Comparison of ENCODE assay signal across 1 cellular context in the genomic region with DNA sequence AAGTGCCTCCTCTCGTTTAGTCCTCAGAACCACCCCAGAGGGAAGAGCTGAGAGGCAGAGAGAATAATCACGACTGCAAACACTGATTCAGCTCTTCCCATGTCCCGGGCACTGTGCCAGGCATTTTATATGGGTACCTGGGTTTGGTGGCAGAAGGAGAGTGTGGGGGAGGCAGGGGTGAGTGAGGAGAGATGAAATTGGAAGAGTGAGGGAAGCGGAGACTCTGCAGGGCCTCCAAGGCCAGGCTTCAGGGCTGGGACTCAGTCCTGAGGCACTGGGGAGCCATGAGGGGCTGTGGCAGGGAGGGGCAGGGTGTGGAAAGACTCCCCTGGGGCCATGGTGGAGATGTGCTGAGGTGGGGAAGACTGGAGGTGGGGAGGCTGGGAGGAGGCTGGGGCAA.
TF ChIP-seq lines count a peak whose summit lies in the region.

No MANE protein-coding gene starts in this region.

TF ChIP-seq in K562, 482 proteins besides CTCF, POLR2A, EP300 and RAD21:
- TF ChIP-seq HNRNPLL (IDR thresholded peaks at IDR 0.05; ENCODE audit: low read depth, low read length, poor library complexity, severe bottlenecking) (no peak), EGR1 (conservative IDR thresholded peaks at IDR 0.05) (0 out of 2 replicates have a peak, but pooled peaks have one; percentile 10), NFIC (IDR thresholded peaks at IDR 0.05) (peak; percentile 46)
